11 cellular contexts compared by ENCODE assay signal in the genomic region with DNA sequence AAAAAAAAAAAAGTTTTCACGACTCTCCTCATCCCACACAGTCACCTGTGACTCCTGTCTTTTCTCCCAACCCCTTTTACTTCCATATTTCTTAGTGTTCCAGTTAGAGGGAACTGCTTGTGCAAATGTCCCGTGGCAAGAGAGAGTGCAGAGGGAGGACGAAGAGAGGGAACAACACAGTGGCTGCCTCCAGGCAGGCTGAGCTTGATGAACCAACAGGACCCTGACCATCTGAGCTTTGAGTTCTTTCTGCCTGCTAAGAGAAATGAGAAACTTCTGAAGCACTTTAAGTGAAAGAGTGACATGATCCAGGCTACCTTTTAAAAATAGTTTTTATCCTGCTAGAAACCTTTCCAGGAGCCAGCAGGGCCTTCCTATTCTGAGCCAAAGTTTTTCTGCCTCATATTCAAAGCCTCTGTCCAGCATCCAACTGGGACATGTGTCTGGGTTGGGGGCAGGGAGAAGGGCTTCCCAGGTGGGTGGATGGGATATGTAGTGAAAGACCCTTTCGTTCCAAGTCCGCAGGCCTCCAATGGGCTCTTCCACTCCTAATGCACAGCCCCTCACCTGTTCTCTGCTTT.
DNase-seq lines count a peak whose midpoint lies in the region; ATAC-seq and TF ChIP-seq lines count a peak whose summit lies in the region.
"Had no signal": no experiment of that assay in that cellular context is flagged by ENCODE, and none has a peak within 500 bp of the region (broad histone marks: within the 10 kb centered on the region; RNA-seq: fewer than 3 reads in every experiment).

No MANE protein-coding gene starts in this region.

- peak overlapping the region; percentile 100 for H3K27ac ChIP-seq in epithelial cell of prostate

- no peak for ATAC-seq in GM18870 (IDR thresholded peaks at IDR 0.05; ENCODE audit: unreplicated experiment)

- no peaks in the 10 kb centered on the region for H3K36me3 Mint-ChIP-seq in CD14-positive monocyte

- H3K27ac Mint-ChIP-seq in CD14-positive monocyte, result peak overlapping the region in 4 of 7 donors; percentile 6 to 84 (median 40)

- no peak for TF ChIP-seq RAD21 in Ishikawa (IDR thresholded peaks at IDR 0.05; ENCODE audit: low read depth)

- TF ChIP-seq CTCF in CD14-positive monocyte (IDR thresholded peaks at IDR 0.05), result no peak

- no peaks in the 10 kb centered on the region for H3K9me3 Mint-ChIP-seq in CD14-positive monocyte
- H3K9me3 Mint-ChIP-seq: IgD-negative memory B cell had no signal

- TF ChIP-seq EP300 in Ishikawa (IDR thresholded peaks at IDR 0.05; ENCODE audit: borderline replicate concordance), result no peak

- intact Hi-C loops in CD14-positive monocyte (cut with micrococcal nuclease), result no loop called here

- peaks cover 22% of the 10 kb centered on the region for H3K4me1 Mint-ChIP-seq in CD14-positive monocyte

- H3K27me3 Mint-ChIP-seq in CD14-positive monocyte (ENCODE audit: low read depth in 3 of 3), result peaks cover 2 to 4% (median 2%) of the 10 kb centered on the region in 3 donors
- H3K27me3 Mint-ChIP-seq: IgD-negative memory B cell had no signal

- no peak overlapping the region for H3K4me3 Mint-ChIP-seq in CD14-positive monocyte

- DNase-seq in CD14-positive monocyte (ENCODE audit: low spot score), result no peak
- DNase-seq in epithelial cell of prostate (ENCODE audit: low read depth, low spot score), result no peak
- DNase-seq in medulla oblongata (ENCODE audit: extremely low spot score), result peak; percentile 15
- no peak for DNase-seq in activated naive CD4-positive, alpha-beta T cell treated with Interleukin-2 at 50 U/mL for 16 hours
- DNase-seq in OCI-M1 (lab: John Stamatoyannopoulos, UW), result no peak
- DNase-seq: NCI-H187 treated with DMSO at 0.1 percent for 48 hours, NCI-H345, NCI-H69 had no signal

TF ChIP-seq in Ishikawa, 13 proteins besides CTCF, POLR2A, EP300 and RAD21:
- TF ChIP-seq TCF12 (IDR thresholded peaks at IDR 0.05; ENCODE audit: low read depth), result no peak
- TF ChIP-seq, protein P1, sequence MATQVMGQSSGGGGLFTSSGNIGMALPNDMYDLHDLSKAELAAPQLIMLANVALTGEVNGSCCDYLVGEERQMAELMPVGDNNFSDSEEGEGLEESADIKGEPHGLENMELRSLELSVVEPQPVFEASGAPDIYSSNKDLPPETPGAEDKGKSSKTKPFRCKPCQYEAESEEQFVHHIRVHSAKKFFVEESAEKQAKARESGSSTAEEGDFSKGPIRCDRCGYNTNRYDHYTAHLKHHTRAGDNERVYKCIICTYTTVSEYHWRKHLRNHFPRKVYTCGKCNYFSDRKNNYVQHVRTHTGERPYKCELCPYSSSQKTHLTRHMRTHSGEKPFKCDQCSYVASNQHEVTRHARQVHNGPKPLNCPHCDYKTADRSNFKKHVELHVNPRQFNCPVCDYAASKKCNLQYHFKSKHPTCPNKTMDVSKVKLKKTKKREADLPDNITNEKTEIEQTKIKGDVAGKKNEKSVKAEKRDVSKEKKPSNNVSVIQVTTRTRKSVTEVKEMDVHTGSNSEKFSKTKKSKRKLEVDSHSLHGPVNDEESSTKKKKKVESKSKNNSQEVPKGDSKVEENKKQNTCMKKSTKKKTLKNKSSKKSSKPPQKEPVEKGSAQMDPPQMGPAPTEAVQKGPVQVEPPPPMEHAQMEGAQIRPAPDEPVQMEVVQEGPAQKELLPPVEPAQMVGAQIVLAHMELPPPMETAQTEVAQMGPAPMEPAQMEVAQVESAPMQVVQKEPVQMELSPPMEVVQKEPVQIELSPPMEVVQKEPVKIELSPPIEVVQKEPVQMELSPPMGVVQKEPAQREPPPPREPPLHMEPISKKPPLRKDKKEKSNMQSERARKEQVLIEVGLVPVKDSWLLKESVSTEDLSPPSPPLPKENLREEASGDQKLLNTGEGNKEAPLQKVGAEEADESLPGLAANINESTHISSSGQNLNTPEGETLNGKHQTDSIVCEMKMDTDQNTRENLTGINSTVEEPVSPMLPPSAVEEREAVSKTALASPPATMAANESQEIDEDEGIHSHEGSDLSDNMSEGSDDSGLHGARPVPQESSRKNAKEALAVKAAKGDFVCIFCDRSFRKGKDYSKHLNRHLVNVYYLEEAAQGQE (IDR thresholded peaks at IDR 0.05; ENCODE audit: low read depth), result peak; percentile 64
